Comparison of ENCODE assay signal across 20 cellular contexts in genomic region chr18:31876707-31877106, GRCh38.
DNase-seq lines count a peak whose midpoint lies in the region; ATAC-seq and TF ChIP-seq lines count a peak whose summit lies in the region.
"Had no signal": no experiment of that assay in that cellular context is flagged by ENCODE, and none has a peak within 500 bp of the region (broad histone marks: within the 10 kb centered on the region; RNA-seq: fewer than 3 reads in every experiment).

No MANE protein-coding gene starts in this region.

- H4K5ac ChIP-seq in H9 (ENCODE audit: insufficient read length, low read depth, low read length), result no peak overlapping the region

- H2AK5ac ChIP-seq in H9 (ENCODE audit: insufficient read length, low read length), result no peak overlapping the region

- peaks cover 0 to 2% of the 10 kb centered on the region in 2 experiments; a peak in 1 of 5 replicates for H3K9me3 Mint-ChIP-seq in H9

- H3K14ac ChIP-seq in H9 (ENCODE audit: insufficient read depth, low read length), result no peak overlapping the region

- H3K36me3 Mint-ChIP-seq in H9 (ENCODE audit: insufficient read depth in 1 of 3, low read depth in 3 of 3), result peaks cover 42 to 75% (median 72%) of the 10 kb centered on the region in 3 experiments

- no peak overlapping the region for H2BK120ac ChIP-seq in H9 (ENCODE audit: low read depth, low read length, poor library complexity, severe bottlenecking)

- H3K23me2 ChIP-seq in H9 (ENCODE audit: insufficient read length, low read depth, low read length, poor library complexity, severe bottlenecking), result no peaks in the 10 kb centered on the region

- H3K4me3 ChIP-seq in brain microvascular endothelial cell (ENCODE audit: low read depth, low read length) (no peak overlapping the region), SJCRH30 (no peak overlapping the region)
- H3K4me3 ChIP-seq: gastrocnemius medialis, lower lobe of right lung, skin epidermis, suprapubic skin had no signal

- H3K4me3 Mint-ChIP-seq in H9, result no peak overlapping the region
- H3K4me3 Mint-ChIP-seq: activated naive CD4-positive, alpha-beta T cell treated with anti-CD3 and anti-CD28 coated beads for 36 hours had no signal

- no peak overlapping the region for H2BK12ac ChIP-seq in H9 (ENCODE audit: insufficient read length, low read depth, low read length)

- H2BK20ac ChIP-seq in H9 (ENCODE audit: low read depth, low read length, poor library complexity, severe bottlenecking), result no peak overlapping the region

- H3K18ac ChIP-seq in H9 (ENCODE audit: insufficient read length, low read depth, low read length), result no peak overlapping the region

- H4K8ac ChIP-seq in H9 (replicated peaks; ENCODE audit: insufficient read length, low read depth, low read length), result no peak overlapping the region

- in situ Hi-C loops in brain microvascular endothelial cell (cut with HindIII; ENCODE audit: low pct_ligation_motif_present, low sequenced_read_pairs), result no loop called here

- peak overlapping the region in 2 of 3 experiments; percentile 4 to 84; a peak in 5 of 7 replicates for H3K27ac Mint-ChIP-seq in H9
- H3K27ac Mint-ChIP-seq: activated naive CD4-positive, alpha-beta T cell treated with anti-CD3 and anti-CD28 coated beads for 36 hours had no signal

- H4K91ac ChIP-seq in H9 (ENCODE audit: insufficient read length, low read depth, low read length), result no peak overlapping the region

- no peak overlapping the region for H3K9ac ChIP-seq in H9 (ENCODE audit: extremely low read depth, insufficient read length, low read length)
- H3K9ac ChIP-seq: SK-N-SH had no signal

- no peaks in the 10 kb centered on the region for H3K4me1 Mint-ChIP-seq in H9

- TF ChIP-seq CTCF in H9 (conservative IDR thresholded peaks at IDR 0.05) (no peak), brain microvascular endothelial cell (IDR thresholded peaks at IDR 0.05; ENCODE audit: low read depth, low read length, missing control alignments) (no peak)

- no peak overlapping the region for H3K27ac ChIP-seq in H9 (ENCODE audit: insufficient read length, low read depth, low read length)
- H3K27ac ChIP-seq in brain microvascular endothelial cell, result no peak overlapping the region
- H3K27ac ChIP-seq in SJCRH30, result no peak overlapping the region
- H3K27ac ChIP-seq: gastrocnemius medialis, lower lobe of right lung, skin epidermis, suprapubic skin had no signal

- H3K79me1 ChIP-seq in H9 (ENCODE audit: insufficient read depth, low read depth, low read length, poor library complexity, severe bottlenecking), result no peaks in the 10 kb centered on the region

- H3K56ac ChIP-seq in H9 (ENCODE audit: insufficient read length, low read depth, low read length), result no peak overlapping the region

- H3K4me1 ChIP-seq in H9 (ENCODE audit: insufficient read depth, low read length) (no peaks in the 10 kb centered on the region), SJCRH30 (no peaks in the 10 kb centered on the region)
- H3K4me1 ChIP-seq: gastrocnemius medialis, lower lobe of right lung, suprapubic skin had no signal

- H3K27me3 Mint-ChIP-seq in H9 (ENCODE audit: low read depth), result no peaks in the 10 kb centered on the region

- H2BK5ac ChIP-seq in H9 (ENCODE audit: insufficient read length, low read length), result no peak overlapping the region

- no peak overlapping the region for H2AFZ ChIP-seq in H9 (ENCODE audit: low read length)

- H3K9me3 ChIP-seq in H9 (ENCODE audit: control insufficient read depth, low read depth, low read length), result no peaks in the 10 kb centered on the region
- H3K9me3 ChIP-seq in SJCRH30 (replicated peaks), result no peaks in the 10 kb centered on the region
- H3K9me3 ChIP-seq: SK-N-SH, suprapubic skin had no signal

- DNase-seq in DMS 273 treated with DMSO at 0.1 percent for 48 hours (lab: John Stamatoyannopoulos, UW) (peak; percentile 7), H9 (no peak), brain microvascular endothelial cell (peak; percentile 40), left lobe of liver (ENCODE audit: low spot score) (no peak), SJCRH30 (no peak)
- DNase-seq: activated CD4-positive, alpha-beta T cell treated with anti-CD3 and anti-CD28 coated beads, Interleukin-2, amount 50 U/mL, for 4 hours; activated naive CD4-positive, alpha-beta T cell treated with anti-CD3 and anti-CD28 coated beads for 36 hours; gastrocnemius medialis; GDM1; hypothalamus; lower lobe of right lung; NCI-H526; nucleus accumbens; SK-N-SH; stimulated activated CD4-positive, alpha-beta T cell treated with anti-CD3 and anti-CD28 coated beads, Interleukin-1b, Interleukin-23, amount 100 ng/mL, for 48 hours had no signal

- H4K20me1 ChIP-seq in H9 (ENCODE audit: control insufficient read depth, insufficient read depth, insufficient read length), result no peaks in the 10 kb centered on the region

- no peak overlapping the region for H3K4me2 ChIP-seq in H9 (ENCODE audit: insufficient read depth, insufficient read length, low read length)
- H3K4me2 ChIP-seq: SK-N-SH had no signal

- no CpG with 5 or more reads among the region's 4 CpGs for WGBS in H9 (ENCODE audit: extremely low coverage, insufficient read length, low lambda C conversion rate)

- no peak overlapping the region for H2BK15ac ChIP-seq in H9 (ENCODE audit: low read depth, low read length)

- H3K23ac ChIP-seq in H9 (ENCODE audit: insufficient read length, low read depth, low read length), result no peak overlapping the region

- ATAC-seq in left lobe of liver, result peak; percentile 13
- ATAC-seq in GM18502 (IDR thresholded peaks at IDR 0.05; ENCODE audit: poor library complexity, unreplicated experiment), result no peak
- no peak for ATAC-seq in HG03571 (IDR thresholded peaks at IDR 0.05; ENCODE audit: unreplicated experiment)
- ATAC-seq: esophagus mucosa, gastrocnemius medialis, lower lobe of right lung had no signal

- no peak overlapping the region for H3T11ph ChIP-seq in H9 (ENCODE audit: low read length)

- H3K36me3 ChIP-seq in brain microvascular endothelial cell (replicated peaks) (peaks cover 10% of the 10 kb centered on the region), SJCRH30 (no peaks in the 10 kb centered on the region)

- H3K79me2 ChIP-seq in H9 (ENCODE audit: insufficient read depth, low read length), result no peaks in the 10 kb centered on the region

- H3K4ac ChIP-seq in H9 (ENCODE audit: low read depth, low read length), result no peak overlapping the region

- no peaks in the 10 kb centered on the region for H3K27me3 ChIP-seq in H9 (ENCODE audit: insufficient read depth, low read length)
- no peaks in the 10 kb centered on the region for H3K27me3 ChIP-seq in brain microvascular endothelial cell (replicated peaks)
- no peaks in the 10 kb centered on the region for H3K27me3 ChIP-seq in SJCRH30
- H3K27me3 ChIP-seq: gastrocnemius medialis, suprapubic skin had no signal

Comparison
In these comparisons a context has a peak if more than half of its experiments do, and no peak if none do; other contexts are left out.
1. DNase-seq: peak in DMS 273 treated with DMSO at 0.1 percent for 48 hours (single experiment) and brain microvascular endothelial cell (single experiment); none in H9 (single experiment), left lobe of liver (single experiment) and SJCRH30 (0 of 2).